In the genomic region with DNA sequence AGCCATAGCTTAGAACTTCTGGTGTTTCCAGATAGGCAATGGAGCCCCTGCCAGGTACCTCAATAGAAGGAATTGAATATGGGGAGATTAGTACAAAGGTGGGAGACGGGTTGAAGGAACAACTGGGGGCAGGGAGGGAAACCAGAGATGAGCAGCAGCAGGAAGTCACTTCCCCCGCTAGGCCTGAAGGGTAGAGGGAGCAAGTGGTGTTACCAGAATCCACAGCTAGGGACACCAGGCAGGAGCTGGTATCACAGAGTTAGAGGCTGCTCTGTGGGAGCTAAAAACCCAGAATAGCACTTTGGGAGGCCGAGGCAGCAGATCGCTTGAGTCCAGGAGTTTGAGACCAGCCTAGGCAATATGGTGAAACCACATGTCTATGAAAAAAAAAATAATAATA, we compare ENCODE assay signal across 1 cellular context.
TF ChIP-seq lines count a peak whose summit lies in the region.

No MANE protein-coding gene starts in this region.

TF ChIP-seq in IMR-90, 13 proteins besides CTCF, POLR2A, EP300 and RAD21:
- no peak for TF ChIP-seq RCOR1 (IDR thresholded peaks at IDR 0.05; ENCODE audit: insufficient replicate concordance, low read length)
- TF ChIP-seq SMC3 (IDR thresholded peaks at IDR 0.05; ENCODE audit: low read depth, low read length): no peak
- TF ChIP-seq, protein P1, sequence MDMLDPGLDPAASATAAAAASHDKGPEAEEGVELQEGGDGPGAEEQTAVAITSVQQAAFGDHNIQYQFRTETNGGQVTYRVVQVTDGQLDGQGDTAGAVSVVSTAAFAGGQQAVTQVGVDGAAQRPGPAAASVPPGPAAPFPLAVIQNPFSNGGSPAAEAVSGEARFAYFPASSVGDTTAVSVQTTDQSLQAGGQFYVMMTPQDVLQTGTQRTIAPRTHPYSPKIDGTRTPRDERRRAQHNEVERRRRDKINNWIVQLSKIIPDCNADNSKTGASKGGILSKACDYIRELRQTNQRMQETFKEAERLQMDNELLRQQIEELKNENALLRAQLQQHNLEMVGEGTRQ (IDR thresholded peaks at IDR 0.05; ENCODE audit: low read depth, low read length): no peak
- TF ChIP-seq CEBPB (IDR thresholded peaks at IDR 0.05; ENCODE audit: low read depth, low read length): no peak
- no peak for TF ChIP-seq RFX5 (IDR thresholded peaks at IDR 0.05; ENCODE audit: low read depth, low read length)
- no peak for TF ChIP-seq BHLHE40 (IDR thresholded peaks at IDR 0.05; ENCODE audit: low read depth, low read length)
